36 cellular contexts compared by ENCODE assay signal in genomic region chr21:30620080-30620479, GRCh38. TPM values are rescaled to one million over a fixed set of nuclear protein-coding genes. Genes with fewer than 3 reads are reported as not detected.
"Had no signal": no experiment of that assay in that cellular context is flagged by ENCODE, and none has a peak within 500 bp of the region (broad histone marks: within the 10 kb centered on the region; RNA-seq: fewer than 3 reads in every experiment).

No MANE protein-coding gene starts in this region.

- H3K27me3 ChIP-seq: brain microvascular endothelial cell, colonic mucosa, esophagus squamous epithelium, gastroesophageal sphincter, heart right ventricle, hepatocyte had no signal

- H3K36me3 ChIP-seq: brain microvascular endothelial cell, colonic mucosa, esophagus squamous epithelium, gastroesophageal sphincter, heart right ventricle had no signal

- H3K27ac ChIP-seq: brain microvascular endothelial cell, colonic mucosa, epithelial cell of prostate, esophagus squamous epithelium, gastroesophageal sphincter, heart right ventricle, hepatocyte had no signal

- FAIRE-seq: astrocyte, endometrium, endothelial cell of umbilical vein had no signal

- H3K9me3 ChIP-seq: colonic mucosa, gastroesophageal sphincter had no signal

- H3K4me1 ChIP-seq: colonic mucosa, esophagus squamous epithelium, gastroesophageal sphincter, heart right ventricle had no signal

- H3K4me3 ChIP-seq: colonic mucosa, esophagus squamous epithelium, gastroesophageal sphincter, heart right ventricle, hepatocyte had no signal

- DNase-seq: activated CD4-positive, alpha-beta memory T cell treated with anti-CD3 and anti-CD28 coated beads for 36 hours; activated CD4-positive, alpha-beta T cell treated with anti-CD3 and anti-CD28 coated beads for 36 hours; activated CD4-positive, alpha-beta T cell treated with anti-CD3 and anti-CD28 coated beads, Interleukin-2, amount 10 ng/mL, durations not matched to agents 24 days and 14 days; activated CD4-positive, CD25-positive, alpha-beta regulatory T cell; activated CD4-positive, CD25-positive, alpha-beta regulatory T cell treated with anti-CD3 and anti-CD28 coated beads, Interleukin-2, amount 50 U/mL, for 72 hours; activated CD8-positive, alpha-beta memory T cell treated with anti-CD3 and anti-CD28 coated beads, Interleukin-2, amount 10 ng/mL, durations not matched to agents 7 days and 5 days; activated CD8-positive, alpha-beta memory T cell treated with anti-CD3 and anti-CD28 coated beads, Interleukin-2, amount 50 U/mL, for 4 hours; activated CD8-positive, alpha-beta T cell treated with anti-CD3 and anti-CD28 coated beads, Interleukin-2, amount 10 ng/mL, durations not matched to agents 7 days and 5 days; activated effector memory CD4-positive, alpha-beta T cell treated with Interleukin-2 at 50 U/mL for 16 hours; activated gamma-delta T cell treated with Interleukin-2 at 50 U/mL for 16 hours; activated naive CD4-positive, alpha-beta T cell treated with anti-CD3 and anti-CD28 coated beads, Interleukin-2, amount 50 U/mL, for 16 hours; activated naive CD4-positive, alpha-beta T cell treated with Interleukin-2 at 50 U/mL for 16 hours; activated T-cell treated with anti-CD3 and anti-CD28 coated beads, Interleukin-2, amount 50 U/mL, for 24 hours; amniotic stem cell; anterior cingulate cortex; brain microvascular endothelial cell; caudate nucleus; colonic mucosa; effector CD8-positive, alpha-beta T cell; esophagus squamous epithelium; foreskin melanocyte; heart right ventricle; T-helper 17 cell had no signal

- ATAC-seq: activated CD4-positive, alpha-beta T cell treated with anti-CD3 and anti-CD28 coated beads for 36 hours; activated CD8-positive, alpha-beta memory T cell treated with anti-CD3 and anti-CD28 coated beads, Interleukin-2, amount 10 ng/mL, durations not matched to agents 7 days and 5 days; activated CD8-positive, alpha-beta T cell treated with anti-CD3 and anti-CD28 coated beads, Interleukin-2, amount 10 ng/mL, durations not matched to agents 7 days and 5 days; activated T-helper 17 cell treated with anti-CD3 and anti-CD28 coated beads, Interleukin-2, amount 50 U/mL, for 72 hours; gastroesophageal sphincter; heart right ventricle; T-helper 17 cell had no signal

RNA-seq across cellular contexts. Expression of gene KRTAP20-4, which starts 0.3 kb away (rescaled TPM):
- total RNA-seq: activated CD4-positive, alpha-beta memory T cell treated with anti-CD3 and anti-CD28 coated beads for 36 hours; activated CD4-positive, alpha-beta T cell treated with anti-CD3 and anti-CD28 coated beads for 36 hours; activated CD4-positive, alpha-beta T cell treated with anti-CD3 and anti-CD28 coated beads, Interleukin-2, amount 10 ng/mL, durations not matched to agents 24 days and 14 days; activated CD8-positive, alpha-beta memory T cell treated with anti-CD3 and anti-CD28 coated beads for 36 hours; activated CD8-positive, alpha-beta memory T cell treated with anti-CD3 and anti-CD28 coated beads, Interleukin-2, amount 10 ng/mL, durations not matched to agents 7 days and 5 days; activated CD8-positive, alpha-beta T cell treated with anti-CD3 and anti-CD28 coated beads, Interleukin-2, amount 10 ng/mL, durations not matched to agents 7 days and 5 days; activated T-helper 17 cell treated with anti-CD3 and anti-CD28 coated beads, Interleukin-2, amount 50 U/mL, for 72 hours; astrocyte; chondrocyte; colonic mucosa; dermis microvascular lymphatic vessel endothelial cell; endothelial cell of umbilical vein; esophagus squamous epithelium; fibroblast of lung; fibroblast of villous mesenchyme; gastroesophageal sphincter; glomerular endothelial cell; heart right ventricle; hepatocyte; T-helper 17 cell had no signal

RNA-seq across cellular contexts. Expression of gene KRTAP20-1, which starts 3.9 kb away (rescaled TPM):
- total RNA-seq: activated CD4-positive, alpha-beta memory T cell treated with anti-CD3 and anti-CD28 coated beads for 36 hours; activated CD4-positive, alpha-beta T cell treated with anti-CD3 and anti-CD28 coated beads for 36 hours; activated CD4-positive, alpha-beta T cell treated with anti-CD3 and anti-CD28 coated beads, Interleukin-2, amount 10 ng/mL, durations not matched to agents 24 days and 14 days; activated CD8-positive, alpha-beta memory T cell treated with anti-CD3 and anti-CD28 coated beads for 36 hours; activated CD8-positive, alpha-beta memory T cell treated with anti-CD3 and anti-CD28 coated beads, Interleukin-2, amount 10 ng/mL, durations not matched to agents 7 days and 5 days; activated CD8-positive, alpha-beta T cell treated with anti-CD3 and anti-CD28 coated beads, Interleukin-2, amount 10 ng/mL, durations not matched to agents 7 days and 5 days; activated T-helper 17 cell treated with anti-CD3 and anti-CD28 coated beads, Interleukin-2, amount 50 U/mL, for 72 hours; astrocyte; chondrocyte; colonic mucosa; dermis microvascular lymphatic vessel endothelial cell; endothelial cell of umbilical vein; esophagus squamous epithelium; fibroblast of lung; fibroblast of villous mesenchyme; gastroesophageal sphincter; glomerular endothelial cell; heart right ventricle; hepatocyte; T-helper 17 cell had no signal

RNA-seq across cellular contexts. Expression of gene KRTAP6-1, which starts 6.3 kb away (rescaled TPM):
- total RNA-seq: activated CD4-positive, alpha-beta memory T cell treated with anti-CD3 and anti-CD28 coated beads for 36 hours; activated CD4-positive, alpha-beta T cell treated with anti-CD3 and anti-CD28 coated beads for 36 hours; activated CD4-positive, alpha-beta T cell treated with anti-CD3 and anti-CD28 coated beads, Interleukin-2, amount 10 ng/mL, durations not matched to agents 24 days and 14 days; activated CD8-positive, alpha-beta memory T cell treated with anti-CD3 and anti-CD28 coated beads for 36 hours; activated CD8-positive, alpha-beta memory T cell treated with anti-CD3 and anti-CD28 coated beads, Interleukin-2, amount 10 ng/mL, durations not matched to agents 7 days and 5 days; activated CD8-positive, alpha-beta T cell treated with anti-CD3 and anti-CD28 coated beads, Interleukin-2, amount 10 ng/mL, durations not matched to agents 7 days and 5 days; activated T-helper 17 cell treated with anti-CD3 and anti-CD28 coated beads, Interleukin-2, amount 50 U/mL, for 72 hours; astrocyte; chondrocyte; colonic mucosa; dermis microvascular lymphatic vessel endothelial cell; endothelial cell of umbilical vein; esophagus squamous epithelium; fibroblast of lung; fibroblast of villous mesenchyme; gastroesophageal sphincter; glomerular endothelial cell; heart right ventricle; hepatocyte; T-helper 17 cell had no signal

RNA-seq across cellular contexts. Expression of gene KRTAP20-2, which starts 14.9 kb away (rescaled TPM):
- total RNA-seq: activated CD4-positive, alpha-beta memory T cell treated with anti-CD3 and anti-CD28 coated beads for 36 hours; activated CD4-positive, alpha-beta T cell treated with anti-CD3 and anti-CD28 coated beads for 36 hours; activated CD4-positive, alpha-beta T cell treated with anti-CD3 and anti-CD28 coated beads, Interleukin-2, amount 10 ng/mL, durations not matched to agents 24 days and 14 days; activated CD8-positive, alpha-beta memory T cell treated with anti-CD3 and anti-CD28 coated beads for 36 hours; activated CD8-positive, alpha-beta memory T cell treated with anti-CD3 and anti-CD28 coated beads, Interleukin-2, amount 10 ng/mL, durations not matched to agents 7 days and 5 days; activated CD8-positive, alpha-beta T cell treated with anti-CD3 and anti-CD28 coated beads, Interleukin-2, amount 10 ng/mL, durations not matched to agents 7 days and 5 days; activated T-helper 17 cell treated with anti-CD3 and anti-CD28 coated beads, Interleukin-2, amount 50 U/mL, for 72 hours; astrocyte; chondrocyte; colonic mucosa; dermis microvascular lymphatic vessel endothelial cell; endothelial cell of umbilical vein; esophagus squamous epithelium; fibroblast of lung; fibroblast of villous mesenchyme; gastroesophageal sphincter; glomerular endothelial cell; heart right ventricle; hepatocyte; T-helper 17 cell had no signal

RNA-seq across cellular contexts. Expression of gene KRTAP22-1, which starts 19.2 kb away (rescaled TPM):
- total RNA-seq: activated CD4-positive, alpha-beta memory T cell treated with anti-CD3 and anti-CD28 coated beads for 36 hours; activated CD4-positive, alpha-beta T cell treated with anti-CD3 and anti-CD28 coated beads for 36 hours; activated CD4-positive, alpha-beta T cell treated with anti-CD3 and anti-CD28 coated beads, Interleukin-2, amount 10 ng/mL, durations not matched to agents 24 days and 14 days; activated CD8-positive, alpha-beta memory T cell treated with anti-CD3 and anti-CD28 coated beads for 36 hours; activated CD8-positive, alpha-beta memory T cell treated with anti-CD3 and anti-CD28 coated beads, Interleukin-2, amount 10 ng/mL, durations not matched to agents 7 days and 5 days; activated CD8-positive, alpha-beta T cell treated with anti-CD3 and anti-CD28 coated beads, Interleukin-2, amount 10 ng/mL, durations not matched to agents 7 days and 5 days; activated T-helper 17 cell treated with anti-CD3 and anti-CD28 coated beads, Interleukin-2, amount 50 U/mL, for 72 hours; astrocyte; chondrocyte; colonic mucosa; dermis microvascular lymphatic vessel endothelial cell; endothelial cell of umbilical vein; esophagus squamous epithelium; fibroblast of lung; fibroblast of villous mesenchyme; gastroesophageal sphincter; glomerular endothelial cell; heart right ventricle; hepatocyte; T-helper 17 cell had no signal
